Comparison of ENCODE assay signal across 1 cellular context in the genomic region with DNA sequence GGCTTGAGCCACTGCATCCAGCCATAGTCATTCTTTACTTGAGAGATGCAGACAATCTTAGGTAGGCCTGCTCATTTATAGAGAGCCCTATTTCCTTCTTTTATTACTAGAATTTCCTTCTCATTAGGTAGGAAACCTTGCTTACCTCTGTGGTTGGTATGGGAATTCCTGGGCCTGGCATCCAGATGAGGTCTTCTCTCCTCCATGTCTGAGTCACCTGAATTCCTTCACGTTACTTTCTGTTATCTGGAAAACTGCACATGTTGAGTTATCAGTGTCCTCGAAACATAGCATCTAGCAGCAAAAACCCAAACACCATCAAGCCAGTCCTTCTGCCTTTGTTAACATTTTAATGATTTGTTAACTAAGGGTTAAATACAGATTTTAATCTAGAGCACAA.
A peak's percentile ranks its signal among the peaks of the same experiment; 100 is the strongest.
TF ChIP-seq lines count a peak whose summit lies in the region.

No MANE protein-coding gene starts in this region.

TF ChIP-seq in HepG2, 621 proteins besides CTCF, POLR2A, EP300 and RAD21 (continued from another document):
- TF ChIP-seq FOSL2 (CRISPR knock-in tag; IDR thresholded peaks at IDR 0.05) (0 out of 2 replicates have a peak, but pooled peaks have one; percentile 13), PHF8 (CRISPR knock-in tag; IDR thresholded peaks at IDR 0.05) (0 out of 2 replicates have a peak, but pooled peaks have one; percentile 18)
